In the genomic region with DNA sequence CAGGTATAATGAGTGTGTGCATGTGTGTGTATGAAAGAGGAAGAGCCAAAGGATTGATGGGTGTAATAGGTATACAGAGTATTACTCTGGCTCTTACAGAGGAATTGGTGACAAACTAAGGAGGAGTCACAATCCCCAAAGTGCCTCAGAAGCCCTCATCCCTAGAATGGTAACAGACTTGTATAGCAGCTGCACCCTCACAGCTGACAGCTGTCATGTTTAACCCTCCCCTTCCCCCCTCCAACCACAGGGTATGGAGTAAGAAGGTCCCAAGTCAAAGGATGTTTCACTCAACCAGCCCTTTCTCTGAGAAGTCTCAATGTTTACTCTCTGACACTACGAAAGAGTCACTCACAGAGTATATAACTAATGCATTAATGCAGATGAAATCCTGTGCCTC, we compare ENCODE assay signal across 13 cellular contexts. TPM values are rescaled to one million over a fixed set of nuclear protein-coding genes. Genes with fewer than 3 reads are reported as not detected.
DNase-seq lines count a peak whose midpoint lies in the region; ATAC-seq and TF ChIP-seq lines count a peak whose summit lies in the region.
"Had no signal": no experiment of that assay in that cellular context is flagged by ENCODE, and none has a peak within 500 bp of the region (broad histone marks: within the 10 kb centered on the region; RNA-seq: fewer than 3 reads in every experiment).

No MANE protein-coding gene starts in this region.

- H3K4me2 ChIP-seq in BLaER1 (peak overlapping the region; percentile 10; the same call in 1 of the 2 replicates), DND-41 (ENCODE audit: insufficient read depth, low read length) (no peak overlapping the region)

- no peak overlapping the region for H3K9ac ChIP-seq in BLaER1
- no peak overlapping the region for H3K9ac ChIP-seq in DND-41 (ENCODE audit: low read depth, low read length)

- H4K20me1 ChIP-seq in BLaER1 (no peaks in the 10 kb centered on the region), DND-41 (ENCODE audit: insufficient read depth, low read length) (no peaks in the 10 kb centered on the region)

- H3K27me3 ChIP-seq in BLaER1, result no peaks in the 10 kb centered on the region
- no peaks in the 10 kb centered on the region for H3K27me3 ChIP-seq in DND-41 (ENCODE audit: insufficient read depth, low read length, poor library complexity)
- H3K27me3 ChIP-seq in MG63, result no peaks in the 10 kb centered on the region
- H3K27me3 ChIP-seq: BE2C had no signal

- no peak for TF ChIP-seq CTCF in DND-41 (IDR thresholded peaks at IDR 0.05; ENCODE audit: borderline replicate concordance, extremely low read depth, low read length, poor library complexity, severe bottlenecking)

- H3K4me3 ChIP-seq in BLaER1, result no peak overlapping the region
- H3K4me3 ChIP-seq in DND-41 (ENCODE audit: low read depth in 1 of 2, low read length in 2 of 2), result no peak overlapping the region
- H3K4me3 ChIP-seq in MG63, result no peak overlapping the region

- H3K27ac ChIP-seq in BLaER1 (no peak overlapping the region), DND-41 (ENCODE audit: low read length) (no peak overlapping the region)

- no peaks in the 10 kb centered on the region for H3K9me3 ChIP-seq in BLaER1
- H3K9me3 ChIP-seq in DND-41 (ENCODE audit: insufficient read depth, low read length, severe bottlenecking), result no peaks in the 10 kb centered on the region
- no peaks in the 10 kb centered on the region for H3K9me3 ChIP-seq in MG63
- H3K9me3 ChIP-seq: BE2C had no signal

- peak; percentile 8 for DNase-seq in DND-41
- peak; percentile 3 for DNase-seq in NAMALWA (ENCODE audit: low spot score)
- peak; percentile 69 for DNase-seq in myocyte (ENCODE audit: low read depth)
- no peak for DNase-seq in activated CD4-positive, alpha-beta T cell treated with anti-CD3 and anti-CD28 coated beads for 4 hours
- no peak for DNase-seq in AG20443 (ENCODE audit: low spot score)
- no peak for DNase-seq in MG63
- DNase-seq: BE2C, DMS79, EL, HCEC 1CT, HFFc6 had no signal

- peak; percentile 58 for ATAC-seq in DND-41 (ENCODE audit: insufficient read depth, low read depth)
- ATAC-seq: HepG2 had no signal

- no peak overlapping the region for H2AFZ ChIP-seq in DND-41 (ENCODE audit: low read depth, low read length)

- no peaks in the 10 kb centered on the region for H3K36me3 ChIP-seq in BLaER1
- no peaks in the 10 kb centered on the region for H3K36me3 ChIP-seq in DND-41 (ENCODE audit: insufficient read depth, low read length)
- H3K36me3 ChIP-seq in MG63, result no peaks in the 10 kb centered on the region
- H3K36me3 ChIP-seq: BE2C had no signal

- peaks cover 52% of the 10 kb centered on the region for H3K4me1 ChIP-seq in BLaER1
- peaks cover 3% of the 10 kb centered on the region; the same call in 1 of the 2 replicates for H3K4me1 ChIP-seq in DND-41 (ENCODE audit: insufficient read depth, low read length)
- H3K4me1 ChIP-seq: BE2C had no signal

- no peaks in the 10 kb centered on the region for H3K79me2 ChIP-seq in DND-41 (ENCODE audit: insufficient read depth, low read length)

RNA-seq across cellular contexts. Expression of gene MIER3, which starts 30.0 kb away (rescaled TPM):
- 20.5 and 25.5 TPM in 2 replicates for total RNA-seq in myocyte
- polyA plus RNA-seq in myocyte (2012), result 4.0 TPM
- total RNA-seq in MG63 (2014; rRNA removed; shearing (Covaris generic); ENCODE audit: low replicate concordance), result 7.7 and 82.5 TPM in 2 replicates

Comparison
In these comparisons a context has a peak if more than half of its experiments do, and no peak if none do; other contexts are left out.
1. DNase-seq: peak in DND-41 (single experiment), NAMALWA (single experiment) and myocyte (single experiment); none in activated CD4-positive, alpha-beta T cell treated with anti-CD3 and anti-CD28 coated beads for 4 hours (0 of 2), AG20443 (single experiment) and MG63 (single experiment).